In genomic region chr1:198108646-198109045, GRCh38 we compare ENCODE assay signal across 20 cellular contexts. TPM values are rescaled to one million over a fixed set of nuclear protein-coding genes. Genes with fewer than 3 reads are reported as not detected.
A peak's percentile ranks its signal among the peaks of the same experiment; 100 is the strongest.
DNase-seq lines count a peak whose midpoint lies in the region; FAIRE-seq and TF ChIP-seq lines count a peak whose summit lies in the region.
"Had no signal": no experiment of that assay in that cellular context is flagged by ENCODE, and none has a peak within 500 bp of the region (broad histone marks: within the 10 kb centered on the region; RNA-seq: fewer than 3 reads in every experiment).

No MANE protein-coding gene starts in this region.

- H3K36me3 Mint-ChIP-seq in glutamatergic neuron (ENCODE audit: unreplicated experiment): no peaks in the 10 kb centered on the region
- H3K36me3 Mint-ChIP-seq: CD4-positive, CD25-positive, alpha-beta regulatory T cell had no signal

- H3K27me3 ChIP-seq in ascending aorta: no peaks in the 10 kb centered on the region
- H3K27me3 ChIP-seq: BE2C had no signal

- TF ChIP-seq CTCF in glutamatergic neuron (IDR thresholded peaks at IDR 0.05; ENCODE audit: partially characterized antibody, unreplicated experiment) (no peak), ascending aorta (IDR thresholded peaks at IDR 0.05) (no peak)

- DNase-seq in EL: peak; percentile 53
- DNase-seq in M059J (ENCODE audit: low read depth): peak; percentile 57
- DNase-seq in glutamatergic neuron: no peak
- DNase-seq in ascending aorta (ENCODE audit: low spot score in 2 of 2): no peak
- DNase-seq in NCI-H510A treated with DMSO at 0.1 percent for 48 hours (lab: John Stamatoyannopoulos, UW): no peak
- no peak for DNase-seq in GM19239 (ENCODE audit: insufficient read length, low spot score)
- DNase-seq: BE2C; C1 segment of cervical spinal cord; CD4-positive, CD25-positive, alpha-beta regulatory T cell; CD8-positive, alpha-beta memory T cell; COR-L47; DMS 273 treated with DMSO at 0.1 percent for 48 hours; DMS53; DND-41; GDM1; GOT3; H7 had no signal

- H3K36me3 ChIP-seq in ascending aorta: no peaks in the 10 kb centered on the region
- H3K36me3 ChIP-seq: BE2C had no signal

- H3K27me3 Mint-ChIP-seq in glutamatergic neuron (ENCODE audit: unreplicated experiment): no peaks in the 10 kb centered on the region
- H3K27me3 Mint-ChIP-seq: CD8-positive, alpha-beta memory T cell had no signal

- no peaks in the 10 kb centered on the region for H3K9me3 ChIP-seq in ascending aorta
- H3K9me3 ChIP-seq: BE2C had no signal

- H3K9me3 Mint-ChIP-seq in glutamatergic neuron (ENCODE audit: unreplicated experiment): no peaks in the 10 kb centered on the region

- H3K4me3 Mint-ChIP-seq in glutamatergic neuron (ENCODE audit: unreplicated experiment): no peak overlapping the region
- H3K4me3 Mint-ChIP-seq: CD4-positive, CD25-positive, alpha-beta regulatory T cell; CD8-positive, alpha-beta memory T cell had no signal

- H3K4me1 Mint-ChIP-seq in glutamatergic neuron (ENCODE audit: low read depth, unreplicated experiment): no peaks in the 10 kb centered on the region
- H3K4me1 Mint-ChIP-seq: CD4-positive, CD25-positive, alpha-beta regulatory T cell; CD8-positive, alpha-beta memory T cell had no signal

- intact Hi-C loops in ascending aorta (cut with DNase I): no loop called here

- H3K27ac ChIP-seq in ascending aorta: no peak overlapping the region

- peaks cover 0 to 8% of the 10 kb centered on the region in 2 donors for H3K4me1 ChIP-seq in ascending aorta
- H3K4me1 ChIP-seq: BE2C had no signal

- peak overlapping the region; percentile 3 for H3K27ac Mint-ChIP-seq in glutamatergic neuron (ENCODE audit: unreplicated experiment)
- H3K27ac Mint-ChIP-seq: CD8-positive, alpha-beta memory T cell had no signal

- FAIRE-seq in GM19239 (lab: Jason Lieb, UNC): no peak
- FAIRE-seq: GM12892, GM18507, HepG2 had no signal

- no peak overlapping the region for H3K4me3 ChIP-seq in ascending aorta

RNA-seq across cellular contexts. Expression of gene NEK7, which starts 48.2 kb away (rescaled TPM):
- 181 and 192 TPM in 2 replicates for total RNA-seq in M059J (2014; rRNA removed; shearing (Covaris generic))
- total RNA-seq in glutamatergic neuron (ENCODE audit: unreplicated experiment) (11.5 TPM), ascending aorta (43.6 TPM)

Comparison
In these comparisons a context has a peak if more than half of its experiments do, and no peak if none do; other contexts are left out.
1. DNase-seq: peak in EL (single experiment) and M059J (single experiment); none in glutamatergic neuron (single experiment), ascending aorta (0 of 2), NCI-H510A treated with DMSO at 0.1 percent for 48 hours (single experiment) and GM19239 (single experiment).